ENCODE assay signal across 7 cellular contexts in the genomic region with DNA sequence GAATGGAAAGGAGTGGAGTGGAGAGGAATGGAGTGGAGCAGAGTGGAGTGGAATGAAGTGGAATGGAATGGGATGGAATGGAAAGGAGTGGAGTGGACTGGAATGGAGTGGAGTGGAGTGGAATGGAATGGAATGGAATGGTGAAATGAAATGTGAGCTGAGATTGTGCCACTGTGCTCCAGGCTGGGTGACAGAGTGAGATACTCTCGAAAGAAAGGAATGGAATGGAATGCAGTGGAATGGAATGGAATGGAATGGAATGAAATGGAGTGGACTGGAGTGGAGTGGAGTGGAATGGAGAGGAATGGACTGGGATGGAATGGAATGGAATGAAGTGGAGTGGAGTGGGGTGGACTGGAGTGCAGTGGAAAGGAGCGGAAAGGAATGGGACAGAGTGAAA.
DNase-seq lines count a peak whose midpoint lies in the region; ATAC-seq and TF ChIP-seq lines count a peak whose summit lies in the region.
"Not testable (repeated sequence)": the region's sequence is repeated elsewhere in the genome, so short reads cannot be mapped to it uniquely, and the experiment has no call there.

No MANE protein-coding gene starts in this region.

- not testable (repeated sequence) for H3K9ac ChIP-seq in subcutaneous abdominal adipose tissue (ENCODE audit: low read length in 5 of 5)

- not testable (repeated sequence) for H3K36me3 ChIP-seq in gastroesophageal sphincter; right lobe of liver; subcutaneous abdominal adipose tissue (ENCODE audit: control insufficient read depth in 5 of 5, insufficient read depth in 5 of 5, low read length in 5 of 5)

- not testable (repeated sequence) for H3K4me3 ChIP-seq in gastroesophageal sphincter, right lobe of liver
- peak overlapping the region in 4 of 5 donors; percentile 2 to 48 (median 23) for H3K4me3 ChIP-seq in subcutaneous abdominal adipose tissue (ENCODE audit: low read depth in 1 of 5, low read length in 5 of 5)

- H3K27ac Mint-ChIP-seq in activated naive CD8-positive, alpha-beta T cell treated with anti-CD3 and anti-CD28 coated beads, Interleukin-2, amount 50 U/mL, for 24 hours = not testable (repeated sequence)

- H3K4me3 Mint-ChIP-seq in activated naive CD8-positive, alpha-beta T cell treated with anti-CD3 and anti-CD28 coated beads, Interleukin-2, amount 50 U/mL, for 24 hours = not testable (repeated sequence)

- intact Hi-C loops in left ventricle myocardium superior (cut with micrococcal nuclease); right lobe of liver (cut with DNase I): not testable (repeated sequence)

- not testable (repeated sequence) for H3K27me3 Mint-ChIP-seq in activated naive CD8-positive, alpha-beta T cell treated with anti-CD3 and anti-CD28 coated beads, Interleukin-2, amount 50 U/mL, for 24 hours

- H3K4me1 ChIP-seq in gastroesophageal sphincter; right lobe of liver; subcutaneous abdominal adipose tissue (ENCODE audit: control insufficient read depth in 5 of 5, insufficient read depth in 5 of 5, low read length in 5 of 5): not testable (repeated sequence)

- H3K27me3 ChIP-seq in gastroesophageal sphincter; right lobe of liver; subcutaneous abdominal adipose tissue (ENCODE audit: control insufficient read depth in 5 of 5, insufficient read depth in 4 of 5, low read length in 5 of 5): not testable (repeated sequence)

- peaks cover 35% of the 10 kb centered on the region for H3K36me3 Mint-ChIP-seq in activated naive CD8-positive, alpha-beta T cell treated with anti-CD3 and anti-CD28 coated beads, Interleukin-2, amount 50 U/mL, for 24 hours (ENCODE audit: low read depth)

- not testable (repeated sequence) for TF ChIP-seq EP300 in gastroesophageal sphincter (IDR thresholded peaks at IDR 0.05)

- TF ChIP-seq CTCF in gastroesophageal sphincter (IDR thresholded peaks at IDR 0.05); right lobe of liver (IDR thresholded peaks at IDR 0.05); omental fat pad (IDR thresholded peaks at IDR 0.05): not testable (repeated sequence)

- not testable (repeated sequence) for H3K27ac ChIP-seq in gastroesophageal sphincter; right lobe of liver; subcutaneous abdominal adipose tissue (ENCODE audit: low read depth, low read length)

- peak; percentile 48 for ATAC-seq in GM18907 (IDR thresholded peaks at IDR 0.05; ENCODE audit: unreplicated experiment)
- peak; percentile 24 for ATAC-seq in activated naive CD8-positive, alpha-beta T cell treated with anti-CD3 and anti-CD28 coated beads, Interleukin-2, amount 50 U/mL, for 24 hours
- ATAC-seq in gastroesophageal sphincter = peak; percentile 50
- peak; percentile 47 for ATAC-seq in left ventricle myocardium superior
- peak in 3 of 4 donors; percentile 33 to 55 (median 52) for ATAC-seq in right lobe of liver
- peak; percentile 37 for ATAC-seq in omental fat pad (ENCODE audit: low FRiP score)

- not testable (repeated sequence) for DNase-seq in activated naive CD8-positive, alpha-beta T cell treated with anti-CD3 and anti-CD28 coated beads, Interleukin-2, amount 50 U/mL, for 24 hours; left ventricle myocardium superior; right lobe of liver; omental fat pad (ENCODE audit: low spot score)

- 53 to 54% methylated on average over 2 of the region's 2 CpGs for WGBS in gastroesophageal sphincter (ENCODE audit: low coverage in 1 of 2), 2 donors
- WGBS in right lobe of liver (ENCODE audit: insufficient coverage, low coverage, low lambda C conversion rate, missing lambda C conversion rate) = 48% methylated on average over 2 of the region's 2 CpGs

- H3K9me3 ChIP-seq in gastroesophageal sphincter (peaks cover 0 to 51% (median 0%) of the 10 kb centered on the region in 3 donors), subcutaneous abdominal adipose tissue (ENCODE audit: control insufficient read depth in 5 of 5, low read length in 5 of 5) (peaks cover 3 to 53% (median 40%) of the 10 kb centered on the region in 5 donors)
- H3K9me3 ChIP-seq in right lobe of liver = not testable (repeated sequence)

- peaks cover 54% of the 10 kb centered on the region for H3K9me3 Mint-ChIP-seq in activated naive CD8-positive, alpha-beta T cell treated with anti-CD3 and anti-CD28 coated beads, Interleukin-2, amount 50 U/mL, for 24 hours

- not testable (repeated sequence) for TF ChIP-seq POLR2A in gastroesophageal sphincter (IDR thresholded peaks at IDR 0.05); right lobe of liver (IDR thresholded peaks at IDR 0.05)

- not testable (repeated sequence) for H3K4me1 Mint-ChIP-seq in activated naive CD8-positive, alpha-beta T cell treated with anti-CD3 and anti-CD28 coated beads, Interleukin-2, amount 50 U/mL, for 24 hours
